Comparison of ENCODE assay signal across 1 cellular context in genomic region chr12:26736563-26737486, GRCh38.
TF ChIP-seq lines count a peak whose summit lies in the region.

No MANE protein-coding gene starts in this region.

TF ChIP-seq in HepG2, 621 proteins besides CTCF, POLR2A, EP300 and RAD21 (continued from another document and continues in another):
- TF ChIP-seq AHDC1 (CRISPR knock-in tag; IDR thresholded peaks at IDR 0.05; ENCODE audit: borderline replicate concordance), result peak; percentile 99
- TF ChIP-seq ARID3A (IDR thresholded peaks at IDR 0.05; ENCODE audit: low read depth, low read length), result peak; percentile 56; the same call in 1 of the 2 replicates
- no peak; the same call in 1 of the 2 replicates for TF ChIP-seq ZNF652 (CRISPR knock-in tag; IDR thresholded peaks at IDR 0.05; ENCODE audit: borderline replicate concordance, low read depth)
- no peak for TF ChIP-seq ZSCAN25 (CRISPR knock-in tag; IDR thresholded peaks at IDR 0.05)
- peak; percentile 67; the same call in 1 of the 2 replicates for TF ChIP-seq DMAP1 (CRISPR knock-in tag; IDR thresholded peaks at IDR 0.05)
- TF ChIP-seq SNAPC4 (CRISPR knock-in tag; IDR thresholded peaks at IDR 0.05), result no peak
- no peak for TF ChIP-seq ZNF83 (CRISPR knock-in tag; IDR thresholded peaks at IDR 0.05; ENCODE audit: borderline replicate concordance)
- TF ChIP-seq NR2F6 (IDR thresholded peaks at IDR 0.05), result peak; percentile 85
- TF ChIP-seq NR2F6 (CRISPR knock-in tag; IDR thresholded peaks at IDR 0.05), result peak; percentile 83
- TF ChIP-seq ATF6 (CRISPR knock-in tag; conservative IDR thresholded peaks at IDR 0.05), result peak; percentile 90; the same call in 1 of the 2 replicates
- no peak for TF ChIP-seq KIAA2018 (CRISPR knock-in tag; IDR thresholded peaks at IDR 0.05; ENCODE audit: borderline replicate concordance)
- TF ChIP-seq CBFB (CRISPR knock-in tag; IDR thresholded peaks at IDR 0.05), result peak; percentile 94
- 0 out of 2 replicates have a peak, but pooled peaks have one; percentile 24 for TF ChIP-seq SP140L (CRISPR knock-in tag; IDR thresholded peaks at IDR 0.05; ENCODE audit: borderline replicate concordance)
- TF ChIP-seq PPARG (CRISPR knock-in tag; conservative IDR thresholded peaks at IDR 0.05), result peak; percentile 90
- peak; percentile 93 for TF ChIP-seq ZBTB25 (CRISPR knock-in tag; IDR thresholded peaks at IDR 0.05)
- no peak for TF ChIP-seq CBX2 (IDR thresholded peaks at IDR 0.05; ENCODE audit: low read depth, low read length)
- TF ChIP-seq CBX2 (CRISPR knock-in tag; IDR thresholded peaks at IDR 0.05; ENCODE audit: low read depth), result no peak
- TF ChIP-seq PAWR (CRISPR knock-in tag; IDR thresholded peaks at IDR 0.05; ENCODE audit: borderline replicate concordance), result no peak
- TF ChIP-seq CREB1 (IDR thresholded peaks at IDR 0.05), result no peak
- TF ChIP-seq CREB1 (CRISPR knock-in tag; IDR thresholded peaks at IDR 0.05), result peak; percentile 73
- TF ChIP-seq PHF21A (CRISPR knock-in tag; IDR thresholded peaks at IDR 0.05), result peak; percentile 94
- no peak for TF ChIP-seq MLLT10 (CRISPR knock-in tag; IDR thresholded peaks at IDR 0.05)
- TF ChIP-seq MIXL1 (CRISPR knock-in tag; IDR thresholded peaks at IDR 0.05), result peak; percentile 94
- peak; percentile 77; the same call in 1 of the 2 replicates for TF ChIP-seq ZSCAN5A (CRISPR knock-in tag; IDR thresholded peaks at IDR 0.05; ENCODE audit: borderline replicate concordance)
- no peak for TF ChIP-seq ZFY (CRISPR knock-in tag; IDR thresholded peaks at IDR 0.05)
- TF ChIP-seq NKX3-1 (CRISPR knock-in tag; IDR thresholded peaks at IDR 0.05), result peak; percentile 63; the same call in 1 of the 2 replicates
